In genomic region chr10:124077216-124077615, GRCh38 we compare ENCODE assay signal across 1 cellular context.
TF ChIP-seq lines count a peak whose summit lies in the region.

No MANE protein-coding gene starts in this region.

TF ChIP-seq in SK-N-SH, 30 proteins besides CTCF, POLR2A, EP300 and RAD21 (continued from another document):
- TF ChIP-seq SIN3A (IDR thresholded peaks at IDR 0.05; ENCODE audit: borderline replicate concordance, low read depth, low read length), result no peak
- TF ChIP-seq NRF1 (IDR thresholded peaks at IDR 0.05; ENCODE audit: low read depth, low read length), result no peak
- TF ChIP-seq REST (IDR thresholded peaks at IDR 0.05; ENCODE audit: low read depth, low read length), result no peak
- TF ChIP-seq RXRA (IDR thresholded peaks at IDR 0.05; ENCODE audit: borderline replicate concordance, low read depth), result no peak
- TF ChIP-seq TCF12 (IDR thresholded peaks at IDR 0.05), result peak; percentile 36; the same call in 1 of the 2 replicates
- no peak for TF ChIP-seq ZBTB33 (IDR thresholded peaks at IDR 0.05; ENCODE audit: borderline replicate concordance, low read depth)
- TF ChIP-seq FOXJ3 (CRISPR knock-in tag; IDR thresholded peaks at IDR 0.05), result peak; percentile 52; the same call in 1 of the 2 replicates
- peak; percentile 13; the same call in 1 of the 2 replicates for TF ChIP-seq RFX5 (IDR thresholded peaks at IDR 0.05; ENCODE audit: low read length)
- TF ChIP-seq RCOR1 (IDR thresholded peaks at IDR 0.05; ENCODE audit: low read length), result peak; percentile 93
- TF ChIP-seq ELF1 (IDR thresholded peaks at IDR 0.05), result no peak
- no peak for TF ChIP-seq MAX (IDR thresholded peaks at IDR 0.05; ENCODE audit: low read depth)
- no peak for TF ChIP-seq NFIC (IDR thresholded peaks at IDR 0.05; ENCODE audit: borderline replicate concordance)
- TF ChIP-seq MXI1 (IDR thresholded peaks at IDR 0.05; ENCODE audit: low read depth, low read length), result no peak; the same call in 1 of the 2 replicates
